In genomic region chr13:81582381-81582780, GRCh38 we compare ENCODE assay signal across 36 cellular contexts.
"Had no signal": no experiment of that assay in that cellular context is flagged by ENCODE, and none has a peak within 500 bp of the region (broad histone marks: within the 10 kb centered on the region; RNA-seq: fewer than 3 reads in every experiment).

No MANE protein-coding gene starts in this region.

- H3K27ac ChIP-seq: ascending aorta, cardiac muscle cell, WERI-Rb-1 had no signal

- DNase-seq: activated CD4-positive, alpha-beta memory T cell treated with anti-CD3 and anti-CD28 coated beads, Interleukin-2, amount 10 ng/mL, durations not matched to agents 7 days and 5 days; activated CD4-positive, alpha-beta T cell treated with anti-CD3 and anti-CD28 coated beads for 1 hour; activated CD4-positive, alpha-beta T cell treated with anti-CD3 and anti-CD28 coated beads for 36 hours; activated CD4-positive, alpha-beta T cell treated with anti-CD3 and anti-CD28 coated beads for 48 hours; activated CD4-positive, alpha-beta T cell treated with anti-CD3 and anti-CD28 coated beads, Interleukin-2, amount 10 ng/mL, durations not matched to agents 7 days and 5 days; activated CD4-positive, alpha-beta T cell treated with anti-CD3 and anti-CD28 coated beads, Interleukin-2, amount 50 U/mL, for 48 hours; activated CD4-positive, CD25-positive, alpha-beta regulatory T cell; activated CD8-positive, alpha-beta memory T cell treated with anti-CD3 and anti-CD28 coated beads for 24 hours; activated CD8-positive, alpha-beta memory T cell treated with anti-CD3 and anti-CD28 coated beads, Interleukin-2, amount 10 ng/mL, durations not matched to agents 7 days and 5 days; activated CD8-positive, alpha-beta memory T cell treated with anti-CD3 and anti-CD28 coated beads, Interleukin-2, amount 50 U/mL, for 48 hours; activated CD8-positive, alpha-beta T cell treated with anti-CD3 and anti-CD28 coated beads, Interleukin-2, amount 10 ng/mL, durations not matched to agents 7 days and 5 days; activated effector memory CD4-positive, alpha-beta T cell treated with Interleukin-2 at 50 U/mL for 16 hours; activated gamma-delta T cell; activated naive CD4-positive, alpha-beta T cell treated with anti-CD3 and anti-CD28 coated beads, Interleukin-2, amount 10 ng/mL, durations not matched to agents 7 days and 5 days; activated naive CD4-positive, alpha-beta T cell treated with Interleukin-2 at 50 U/mL for 16 hours; activated naive CD8-positive, alpha-beta T cell treated with anti-CD3 and anti-CD28 coated beads, Interleukin-2, amount 10 ng/mL, durations not matched to agents 7 days and 5 days; activated naive CD8-positive, alpha-beta T cell treated with anti-CD3 and anti-CD28 coated beads, Interleukin-2, amount 50 U/mL, for 24 hours; activated T-cell treated with anti-CD3 and anti-CD28 coated beads, Interleukin-2, amount 50 U/mL, for 24 hours; activated T-cell treated with anti-CD3 and anti-CD28 coated beads, Interleukin-2, amount 50 U/mL, for 48 hours; amygdala; anterior cingulate cortex; T-helper 1 cell; T-helper 2 cell; T-helper 9 cell; WERI-Rb-1 had no signal

- H3K4me1 ChIP-seq: ascending aorta had no signal

- H3K36me3 ChIP-seq: ascending aorta, cardiac muscle cell, WERI-Rb-1 had no signal

- H3K36me3 Mint-ChIP-seq: activated CD8-positive, alpha-beta memory T cell treated with anti-CD3 and anti-CD28 coated beads, Interleukin-2, amount 10 ng/mL, durations not matched to agents 7 days and 5 days; activated naive CD4-positive, alpha-beta T cell treated with anti-CD3 and anti-CD28 coated beads, Interleukin-2, amount 10 ng/mL, durations not matched to agents 7 days and 5 days; activated naive CD4-positive, alpha-beta T cell treated with anti-CD3 and anti-CD28 coated beads, Interleukin-2, amount 50 U/mL, for 24 hours; activated naive CD8-positive, alpha-beta T cell; activated naive CD8-positive, alpha-beta T cell treated with anti-CD3 and anti-CD28 coated beads, Interleukin-2, amount 10 ng/mL, durations not matched to agents 7 days and 5 days; brain; WTC11 had no signal

- H3K9me3 Mint-ChIP-seq: activated CD4-positive, alpha-beta memory T cell treated with anti-CD3 and anti-CD28 coated beads, Interleukin-2, amount 10 ng/mL, durations not matched to agents 7 days and 5 days; activated CD4-positive, alpha-beta T cell treated with anti-CD3 and anti-CD28 coated beads, Interleukin-2, amount 10 ng/mL, durations not matched to agents 7 days and 5 days; brain; T-helper 1 cell treated with Interleukin-12 subunit alpha and Interleukin-12 subunit beta and Interleukin-4 antibody, amounts not matched to agents 30 μg/mL and 1 μg/mL, for 36 hours; WTC11 had no signal

- H3K4me1 Mint-ChIP-seq: activated CD4-positive, alpha-beta memory T cell treated with anti-CD3 and anti-CD28 coated beads, Interleukin-2, amount 10 ng/mL, durations not matched to agents 7 days and 5 days; activated CD4-positive, alpha-beta T cell treated with anti-CD3 and anti-CD28 coated beads for 36 hours; activated CD4-positive, alpha-beta T cell treated with anti-CD3 and anti-CD28 coated beads, Interleukin-2, amount 10 ng/mL, durations not matched to agents 7 days and 5 days; activated CD8-positive, alpha-beta memory T cell treated with anti-CD3 and anti-CD28 coated beads, Interleukin-2, amount 10 ng/mL, durations not matched to agents 7 days and 5 days; activated naive CD4-positive, alpha-beta T cell treated with anti-CD3 and anti-CD28 coated beads, Interleukin-2, amount 10 ng/mL, durations not matched to agents 7 days and 5 days; activated naive CD4-positive, alpha-beta T cell treated with anti-CD3 and anti-CD28 coated beads, Interleukin-2, amount 50 U/mL, for 24 hours; activated naive CD8-positive, alpha-beta T cell treated with anti-CD3 and anti-CD28 coated beads, Interleukin-2, amount 10 ng/mL, durations not matched to agents 7 days and 5 days; activated naive CD8-positive, alpha-beta T cell treated with anti-CD3 and anti-CD28 coated beads, Interleukin-2, amount 50 U/mL, for 24 hours; central memory CD8-positive, alpha-beta T cell had no signal

- H3K4me3 ChIP-seq: ascending aorta, cardiac muscle cell had no signal

- H3K9me3 ChIP-seq: ascending aorta had no signal

- H3K27ac Mint-ChIP-seq: activated CD4-positive, alpha-beta memory T cell treated with anti-CD3 and anti-CD28 coated beads, Interleukin-2, amount 10 ng/mL, durations not matched to agents 7 days and 5 days; activated CD4-positive, alpha-beta T cell treated with anti-CD3 and anti-CD28 coated beads for 36 hours; activated CD4-positive, alpha-beta T cell treated with anti-CD3 and anti-CD28 coated beads, Interleukin-2, amount 10 ng/mL, durations not matched to agents 7 days and 5 days; activated CD8-positive, alpha-beta memory T cell treated with anti-CD3 and anti-CD28 coated beads, Interleukin-2, amount 10 ng/mL, durations not matched to agents 7 days and 5 days; activated CD8-positive, alpha-beta T cell treated with anti-CD3 and anti-CD28 coated beads, Interleukin-2, amount 10 ng/mL, durations not matched to agents 7 days and 5 days; activated naive CD4-positive, alpha-beta T cell treated with anti-CD3 and anti-CD28 coated beads, Interleukin-2, amount 10 ng/mL, durations not matched to agents 7 days and 5 days; activated naive CD4-positive, alpha-beta T cell treated with anti-CD3 and anti-CD28 coated beads, Interleukin-2, amount 50 U/mL, for 24 hours; activated naive CD8-positive, alpha-beta T cell; activated naive CD8-positive, alpha-beta T cell treated with anti-CD3 and anti-CD28 coated beads, Interleukin-2, amount 10 ng/mL, durations not matched to agents 7 days and 5 days; activated naive CD8-positive, alpha-beta T cell treated with anti-CD3 and anti-CD28 coated beads, Interleukin-2, amount 50 U/mL, for 24 hours; activated T-cell treated with anti-CD3 and anti-CD28 coated beads, Interleukin-2, amount 50 U/mL, for 24 hours; activated T-helper 2 cell treated with anti-CD3 and anti-CD28 coated beads, Interferon-gamma antibody, Interleukin-2, Interleukin-4, amounts not matched to agents 10 μg/mL and 5 μg/mL and 100 μg/mL, durations not matched to agents 14 hours and 24 hours and 36 hours; brain; T-helper 1 cell treated with Interleukin-12 subunit alpha and Interleukin-12 subunit beta and Interleukin-4 antibody, amounts not matched to agents 30 μg/mL and 1 μg/mL, for 36 hours; T-helper 2 cell treated with Interferon-gamma antibody and Interleukin-4, amounts not matched to agents 5 μg/mL and 100 μg/mL, for 36 hours; WTC11 had no signal

- H3K4me3 Mint-ChIP-seq: activated CD4-positive, alpha-beta memory T cell treated with anti-CD3 and anti-CD28 coated beads, Interleukin-2, amount 10 ng/mL, durations not matched to agents 7 days and 5 days; activated CD4-positive, alpha-beta T cell treated with anti-CD3 and anti-CD28 coated beads for 36 hours; activated CD4-positive, alpha-beta T cell treated with anti-CD3 and anti-CD28 coated beads, Interleukin-2, amount 10 ng/mL, durations not matched to agents 7 days and 5 days; activated CD8-positive, alpha-beta memory T cell treated with anti-CD3 and anti-CD28 coated beads, Interleukin-2, amount 10 ng/mL, durations not matched to agents 7 days and 5 days; activated CD8-positive, alpha-beta T cell treated with anti-CD3 and anti-CD28 coated beads, Interleukin-2, amount 10 ng/mL, durations not matched to agents 7 days and 5 days; activated naive CD4-positive, alpha-beta T cell treated with anti-CD3 and anti-CD28 coated beads, Interleukin-2, amount 10 ng/mL, durations not matched to agents 7 days and 5 days; activated naive CD4-positive, alpha-beta T cell treated with anti-CD3 and anti-CD28 coated beads, Interleukin-2, amount 50 U/mL, for 24 hours; activated naive CD8-positive, alpha-beta T cell; activated naive CD8-positive, alpha-beta T cell treated with anti-CD3 and anti-CD28 coated beads, Interleukin-2, amount 10 ng/mL, durations not matched to agents 7 days and 5 days; activated naive CD8-positive, alpha-beta T cell treated with anti-CD3 and anti-CD28 coated beads, Interleukin-2, amount 50 U/mL, for 24 hours; activated T-cell treated with anti-CD3 and anti-CD28 coated beads, Interleukin-2, amount 50 U/mL, for 24 hours; brain; central memory CD8-positive, alpha-beta T cell; T-helper 1 cell treated with Interleukin-12 subunit alpha and Interleukin-12 subunit beta and Interleukin-4 antibody, amounts not matched to agents 30 μg/mL and 1 μg/mL, for 36 hours; T-helper 2 cell treated with Interferon-gamma antibody and Interleukin-4, amounts not matched to agents 5 μg/mL and 100 μg/mL, for 36 hours; WTC11 had no signal

- H3K27me3 ChIP-seq: ascending aorta, cardiac muscle cell had no signal

- ATAC-seq: activated CD4-positive, alpha-beta T cell treated with anti-CD3 and anti-CD28 coated beads for 36 hours; activated CD4-positive, CD25-positive, alpha-beta regulatory T cell treated with anti-CD3 and anti-CD28 coated beads, Interleukin-2, amount 50 U/mL, for 24 hours; activated CD8-positive, alpha-beta memory T cell treated with anti-CD3 and anti-CD28 coated beads, Interleukin-2, amount 10 ng/mL, durations not matched to agents 7 days and 5 days; activated CD8-positive, alpha-beta T cell treated with anti-CD3 and anti-CD28 coated beads, Interleukin-2, amount 10 ng/mL, durations not matched to agents 7 days and 5 days; activated naive CD8-positive, alpha-beta T cell treated with anti-CD3 and anti-CD28 coated beads, Interleukin-2, amount 50 U/mL, for 24 hours; WTC11 had no signal

- H3K27me3 Mint-ChIP-seq: activated CD4-positive, alpha-beta memory T cell treated with anti-CD3 and anti-CD28 coated beads, Interleukin-2, amount 10 ng/mL, durations not matched to agents 7 days and 5 days; activated CD4-positive, alpha-beta T cell treated with anti-CD3 and anti-CD28 coated beads for 36 hours; activated CD4-positive, alpha-beta T cell treated with anti-CD3 and anti-CD28 coated beads, Interleukin-2, amount 10 ng/mL, durations not matched to agents 7 days and 5 days; activated CD8-positive, alpha-beta memory T cell treated with anti-CD3 and anti-CD28 coated beads, Interleukin-2, amount 10 ng/mL, durations not matched to agents 7 days and 5 days; activated naive CD4-positive, alpha-beta T cell treated with anti-CD3 and anti-CD28 coated beads, Interleukin-2, amount 10 ng/mL, durations not matched to agents 7 days and 5 days; activated naive CD4-positive, alpha-beta T cell treated with anti-CD3 and anti-CD28 coated beads, Interleukin-2, amount 50 U/mL, for 24 hours; activated naive CD8-positive, alpha-beta T cell; activated naive CD8-positive, alpha-beta T cell treated with anti-CD3 and anti-CD28 coated beads, Interleukin-2, amount 10 ng/mL, durations not matched to agents 7 days and 5 days; activated naive CD8-positive, alpha-beta T cell treated with anti-CD3 and anti-CD28 coated beads, Interleukin-2, amount 50 U/mL, for 24 hours; activated T-cell treated with anti-CD3 and anti-CD28 coated beads, Interleukin-2, amount 50 U/mL, for 24 hours; brain; central memory CD8-positive, alpha-beta T cell had no signal
